In the genomic region with DNA sequence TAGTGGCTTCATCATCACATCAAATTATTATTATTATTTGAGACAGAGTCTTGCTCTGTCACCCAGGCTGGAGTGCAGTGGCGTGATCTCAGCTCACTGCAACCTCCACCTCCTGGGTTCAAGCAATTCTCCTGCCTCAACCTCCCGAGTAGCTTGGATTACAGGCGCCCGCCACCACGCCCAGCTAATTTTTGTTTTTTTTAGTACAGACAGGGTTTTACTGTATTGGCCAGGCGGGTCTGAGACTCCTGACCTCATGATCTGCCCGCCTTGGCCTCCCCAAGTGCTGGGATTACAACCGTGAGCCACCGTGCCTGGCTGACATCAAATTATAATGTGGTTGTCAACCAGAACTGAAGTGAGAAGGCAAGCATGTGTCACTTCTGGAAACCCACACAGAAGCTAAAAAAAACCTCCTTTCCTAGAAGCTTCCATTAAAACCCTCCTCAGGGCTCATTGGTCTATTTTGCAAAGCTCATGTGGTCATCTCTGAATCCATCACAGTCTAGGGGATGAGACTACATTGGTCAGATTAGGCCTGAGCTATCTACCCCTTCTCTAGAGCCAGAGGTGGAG, we compare ENCODE assay signal across 6 cellular contexts.
A peak's percentile ranks its signal among the peaks of the same experiment; 100 is the strongest.
DNase-seq lines count a peak whose midpoint lies in the region; ATAC-seq lines count a peak whose summit lies in the region.
"Not testable (repeated sequence)": the region's sequence is repeated elsewhere in the genome, so short reads cannot be mapped to it uniquely, and the experiment has no call there.

No MANE protein-coding gene starts in this region.

- CTCF ChIA-PET in activated CD4-positive, alpha-beta memory T cell treated with anti-CD3 and anti-CD28 coated beads, Interleukin-2, amount 10 ng/mL, durations not matched to agents 7 days and 5 days (lab: Charles Lee): interaction anchor here (0.9 to 2.2 kb wide), 4 partner anchors 13 to 54 kb away, joined by 3 to 9 read pairs (median 4); no protein-coding TSS in a partner anchor

- H3K27ac Mint-ChIP-seq in activated CD4-positive, alpha-beta memory T cell treated with anti-CD3 and anti-CD28 coated beads, Interleukin-2, amount 10 ng/mL, durations not matched to agents 7 days and 5 days: peak overlapping the region; percentile 85
- H3K27ac Mint-ChIP-seq in activated T-cell treated with anti-CD3 and anti-CD28 coated beads, Interleukin-2, amount 50 U/mL, for 24 hours: peak overlapping the region; percentile 44
- peak overlapping the region in 1 of 2 donors; percentile 77 for H3K27ac Mint-ChIP-seq in effector memory CD8-positive, alpha-beta T cell
- peak overlapping the region; percentile 81 to 82 for H3K27ac Mint-ChIP-seq in natural killer cell treated with Interleukin-12 subunit alpha and Interleukin-12 subunit beta and Interleukin-15 and Interleukin-18, amount 100 ng/mL, for 72 hours

- not testable (repeated sequence) for H3K4me3 Mint-ChIP-seq in activated CD4-positive, alpha-beta memory T cell treated with anti-CD3 and anti-CD28 coated beads, Interleukin-2, amount 10 ng/mL, durations not matched to agents 7 days and 5 days; activated T-cell treated with anti-CD3 and anti-CD28 coated beads, Interleukin-2, amount 50 U/mL, for 24 hours
- peak overlapping the region in 1 of 2 donors; percentile 57 for H3K4me3 Mint-ChIP-seq in effector memory CD8-positive, alpha-beta T cell
- H3K4me3 Mint-ChIP-seq in natural killer cell treated with Interleukin-12 subunit alpha and Interleukin-12 subunit beta and Interleukin-15 and Interleukin-18, amount 100 ng/mL, for 72 hours: peak overlapping the region; percentile 72

- H3K9me3 Mint-ChIP-seq in activated CD4-positive, alpha-beta memory T cell treated with anti-CD3 and anti-CD28 coated beads, Interleukin-2, amount 10 ng/mL, durations not matched to agents 7 days and 5 days: peaks cover 31% of the 10 kb centered on the region
- H3K9me3 Mint-ChIP-seq in activated T-cell treated with anti-CD3 and anti-CD28 coated beads, Interleukin-2, amount 50 U/mL, for 24 hours: peaks cover 19% of the 10 kb centered on the region
- not testable (repeated sequence) for H3K9me3 Mint-ChIP-seq in effector memory CD8-positive, alpha-beta T cell; natural killer cell treated with Interleukin-12 subunit alpha and Interleukin-12 subunit beta and Interleukin-15 and Interleukin-18, amount 100 ng/mL, for 72 hours

- POLR2A ChIA-PET in activated CD4-positive, alpha-beta memory T cell treated with anti-CD3 and anti-CD28 coated beads, Interleukin-2, amount 10 ng/mL, durations not matched to agents 7 days and 5 days (lab: Charles Lee): interaction anchor here (0.6 to 8.2 kb wide), 8 partner anchors 8 to 129 kb away, joined by 3 to 78 read pairs (median 4); no protein-coding TSS in a partner anchor

- H3K4me1 Mint-ChIP-seq in activated CD4-positive, alpha-beta memory T cell treated with anti-CD3 and anti-CD28 coated beads, Interleukin-2, amount 10 ng/mL, durations not matched to agents 7 days and 5 days: peaks cover 71% of the 10 kb centered on the region
- peaks cover 49% of the 10 kb centered on the region for H3K4me1 Mint-ChIP-seq in activated T-cell treated with anti-CD3 and anti-CD28 coated beads, Interleukin-2, amount 50 U/mL, for 24 hours (ENCODE audit: low read depth)
- peaks cover 33 to 61% of the 10 kb centered on the region in 2 donors for H3K4me1 Mint-ChIP-seq in effector memory CD8-positive, alpha-beta T cell (ENCODE audit: low read depth in 2 of 2)
- peaks cover 60 to 63% of the 10 kb centered on the region in 2 donors for H3K4me1 Mint-ChIP-seq in natural killer cell treated with Interleukin-12 subunit alpha and Interleukin-12 subunit beta and Interleukin-15 and Interleukin-18, amount 100 ng/mL, for 72 hours (ENCODE audit: low read depth in 2 of 2)

- peaks cover 60% of the 10 kb centered on the region for H3K36me3 Mint-ChIP-seq in activated CD4-positive, alpha-beta memory T cell treated with anti-CD3 and anti-CD28 coated beads, Interleukin-2, amount 10 ng/mL, durations not matched to agents 7 days and 5 days (ENCODE audit: low read depth)
- not testable (repeated sequence) for H3K36me3 Mint-ChIP-seq in activated T-cell treated with anti-CD3 and anti-CD28 coated beads, Interleukin-2, amount 50 U/mL, for 24 hours (ENCODE audit: low read depth); effector memory CD8-positive, alpha-beta T cell (ENCODE audit: insufficient read depth)
- H3K36me3 Mint-ChIP-seq in natural killer cell treated with Interleukin-12 subunit alpha and Interleukin-12 subunit beta and Interleukin-15 and Interleukin-18, amount 100 ng/mL, for 72 hours: peaks cover 34% of the 10 kb centered on the region

- H3K27me3 Mint-ChIP-seq in activated CD4-positive, alpha-beta memory T cell treated with anti-CD3 and anti-CD28 coated beads, Interleukin-2, amount 10 ng/mL, durations not matched to agents 7 days and 5 days; activated T-cell treated with anti-CD3 and anti-CD28 coated beads, Interleukin-2, amount 50 U/mL, for 24 hours; effector memory CD8-positive, alpha-beta T cell; natural killer cell treated with Interleukin-12 subunit alpha and Interleukin-12 subunit beta and Interleukin-15 and Interleukin-18, amount 100 ng/mL, for 72 hours: not testable (repeated sequence)

- DNase-seq in NK-92 treated with Interleukin-12 subunit alpha and Interleukin-12 subunit beta, amount 100 ng/mL, for 24 hours (lab: John Stamatoyannopoulos, UW): peak; percentile 29
- DNase-seq in activated CD4-positive, alpha-beta memory T cell treated with anti-CD3 and anti-CD28 coated beads, Interleukin-2, amount 10 ng/mL, durations not matched to agents 7 days and 5 days; activated T-cell treated with anti-CD3 and anti-CD28 coated beads, Interleukin-2, amount 50 U/mL, for 24 hours; effector memory CD8-positive, alpha-beta T cell: not testable (repeated sequence)
- peak; percentile 19 for DNase-seq in activated effector memory CD4-positive, alpha-beta T cell treated with anti-CD3 and anti-CD28 coated beads, Interleukin-2, amount 50 U/mL, for 16 hours
- peak; percentile 74 for DNase-seq in natural killer cell treated with Interleukin-12 subunit alpha and Interleukin-12 subunit beta and Interleukin-15 and Interleukin-18, amount 100 ng/mL, for 72 hours (ENCODE audit: low spot score)

- peak; percentile 48 for ATAC-seq in effector memory CD8-positive, alpha-beta T cell (replicated peaks)
- peak; percentile 79 to 85 for ATAC-seq in natural killer cell treated with Interleukin-12 subunit alpha and Interleukin-12 subunit beta and Interleukin-15 and Interleukin-18, amount 100 ng/mL, for 72 hours
